Comparison of ENCODE assay signal across 33 cellular contexts in genomic region chr10:70534281-70534680, GRCh38.
"Had no signal": no experiment of that assay in that cellular context is flagged by ENCODE, and none has a peak within 500 bp of the region (broad histone marks: within the 10 kb centered on the region; RNA-seq: fewer than 3 reads in every experiment).

No MANE protein-coding gene starts in this region.

- H3K4me1 Mint-ChIP-seq: activated CD4-positive, alpha-beta memory T cell treated with anti-CD3 and anti-CD28 coated beads, Interleukin-2, amount 10 ng/mL, durations not matched to agents 7 days and 5 days; activated CD4-positive, alpha-beta T cell treated with anti-CD3 and anti-CD28 coated beads, Interleukin-2, amount 10 ng/mL, durations not matched to agents 7 days and 5 days; activated naive CD4-positive, alpha-beta T cell treated with anti-CD3 and anti-CD28 coated beads, Interleukin-2, amount 10 ng/mL, durations not matched to agents 7 days and 5 days; central memory CD8-positive, alpha-beta T cell had no signal

- H3K36me3 ChIP-seq: breast epithelium, cardiac muscle cell, gastrocnemius medialis had no signal

- H3K27ac ChIP-seq: ascending aorta, breast epithelium, cardiac muscle cell, foreskin keratinocyte, gastrocnemius medialis, heart left ventricle, VCaP had no signal

- DNase-seq: activated CD4-positive, alpha-beta memory T cell treated with anti-CD3 and anti-CD28 coated beads, Interleukin-2, amount 10 ng/mL, durations not matched to agents 7 days and 5 days; activated CD4-positive, alpha-beta T cell treated with anti-CD3 and anti-CD28 coated beads for 1 hour; activated CD4-positive, alpha-beta T cell treated with anti-CD3 and anti-CD28 coated beads for 4 hours; activated CD4-positive, alpha-beta T cell treated with anti-CD3 and anti-CD28 coated beads, Interleukin-2, amount 10 ng/mL, durations not matched to agents 7 days and 5 days; activated CD4-positive, alpha-beta T cell treated with anti-CD3 and anti-CD28 coated beads, Interleukin-2, amount 50 U/mL, for 4 hours; activated CD8-positive, alpha-beta memory T cell treated with anti-CD3 and anti-CD28 coated beads, Interleukin-2, amount 50 U/mL, for 48 hours; activated gamma-delta T cell; activated naive CD4-positive, alpha-beta T cell; activated naive CD4-positive, alpha-beta T cell treated with anti-CD3 and anti-CD28 coated beads, Interleukin-2, amount 10 ng/mL, durations not matched to agents 7 days and 5 days; activated naive CD8-positive, alpha-beta T cell treated with anti-CD3 and anti-CD28 coated beads, Interleukin-2, amount 10 ng/mL, durations not matched to agents 7 days and 5 days; activated T-cell treated with anti-CD3 and anti-CD28 coated beads for 4 hours; activated T-cell treated with anti-CD3 and anti-CD28 coated beads, Interleukin-2, amount 50 U/mL, for 24 hours; activated T-cell treated with anti-CD3 and anti-CD28 coated beads, Interleukin-2, amount 50 U/mL, for 72 hours; effector CD8-positive, alpha-beta T cell; foreskin keratinocyte; gastrocnemius medialis; glutamatergic neuron; heart left ventricle; T-cell; T-helper 9 cell had no signal

- H3K9me3 Mint-ChIP-seq: activated CD4-positive, alpha-beta memory T cell treated with anti-CD3 and anti-CD28 coated beads, Interleukin-2, amount 10 ng/mL, durations not matched to agents 7 days and 5 days; activated CD4-positive, alpha-beta T cell treated with anti-CD3 and anti-CD28 coated beads, Interleukin-2, amount 10 ng/mL, durations not matched to agents 7 days and 5 days; activated naive CD4-positive, alpha-beta T cell treated with anti-CD3 and anti-CD28 coated beads, Interleukin-2, amount 10 ng/mL, durations not matched to agents 7 days and 5 days; activated naive CD4-positive, alpha-beta T cell treated with anti-CD3 and anti-CD28 coated beads, Interleukin-2, amount 50 U/mL, for 72 hours; activated naive CD8-positive, alpha-beta T cell treated with anti-CD3 and anti-CD28 coated beads, Interleukin-2, amount 10 ng/mL, durations not matched to agents 7 days and 5 days; activated T-cell treated with anti-CD3 and anti-CD28 coated beads, Interleukin-2, amount 50 U/mL, for 24 hours; activated T-cell treated with anti-CD3 and anti-CD28 coated beads, Interleukin-2, amount 50 U/mL, for 72 hours; brain; central memory CD8-positive, alpha-beta T cell; T-cell; T-helper 1 cell treated with Interleukin-12 subunit alpha and Interleukin-12 subunit beta and Interleukin-4 antibody, amounts not matched to agents 30 μg/mL and 1 μg/mL, for 36 hours; WTC11 had no signal

- H3K27me3 ChIP-seq: ascending aorta, breast epithelium, cardiac muscle cell, gastrocnemius medialis, heart left ventricle had no signal

- H3K27ac Mint-ChIP-seq: activated CD4-positive, alpha-beta memory T cell treated with anti-CD3 and anti-CD28 coated beads, Interleukin-2, amount 10 ng/mL, durations not matched to agents 7 days and 5 days; activated CD4-positive, alpha-beta T cell treated with anti-CD3 and anti-CD28 coated beads, Interleukin-2, amount 10 ng/mL, durations not matched to agents 7 days and 5 days; activated naive CD4-positive, alpha-beta T cell treated with anti-CD3 and anti-CD28 coated beads, Interleukin-2, amount 10 ng/mL, durations not matched to agents 7 days and 5 days; activated naive CD4-positive, alpha-beta T cell treated with anti-CD3 and anti-CD28 coated beads, Interleukin-2, amount 50 U/mL, for 72 hours; activated naive CD8-positive, alpha-beta T cell treated with anti-CD3 and anti-CD28 coated beads, Interleukin-2, amount 10 ng/mL, durations not matched to agents 7 days and 5 days; activated T-cell treated with anti-CD3 and anti-CD28 coated beads, Interleukin-2, amount 50 U/mL, for 24 hours; activated T-cell treated with anti-CD3 and anti-CD28 coated beads, Interleukin-2, amount 50 U/mL, for 72 hours; T-cell; T-helper 1 cell treated with Interleukin-12 subunit alpha and Interleukin-12 subunit beta and Interleukin-4 antibody, amounts not matched to agents 30 μg/mL and 1 μg/mL, for 36 hours had no signal

- H3K4me3 ChIP-seq: ascending aorta, breast epithelium, cardiac muscle cell, gastrocnemius medialis, heart left ventricle had no signal

- H3K9me3 ChIP-seq: ascending aorta, breast epithelium, gastrocnemius medialis, heart left ventricle had no signal

- H3K4me3 Mint-ChIP-seq: activated CD4-positive, alpha-beta memory T cell treated with anti-CD3 and anti-CD28 coated beads, Interleukin-2, amount 10 ng/mL, durations not matched to agents 7 days and 5 days; activated CD4-positive, alpha-beta T cell treated with anti-CD3 and anti-CD28 coated beads, Interleukin-2, amount 10 ng/mL, durations not matched to agents 7 days and 5 days; activated naive CD4-positive, alpha-beta T cell treated with anti-CD3 and anti-CD28 coated beads, Interleukin-2, amount 10 ng/mL, durations not matched to agents 7 days and 5 days; activated naive CD8-positive, alpha-beta T cell treated with anti-CD3 and anti-CD28 coated beads, Interleukin-2, amount 10 ng/mL, durations not matched to agents 7 days and 5 days; activated T-cell treated with anti-CD3 and anti-CD28 coated beads, Interleukin-2, amount 50 U/mL, for 24 hours; activated T-cell treated with anti-CD3 and anti-CD28 coated beads, Interleukin-2, amount 50 U/mL, for 72 hours; brain; central memory CD8-positive, alpha-beta T cell; T-cell; T-helper 1 cell treated with Interleukin-12 subunit alpha and Interleukin-12 subunit beta and Interleukin-4 antibody, amounts not matched to agents 30 μg/mL and 1 μg/mL, for 36 hours; WTC11 had no signal

- FAIRE-seq: colon, endometrium, TTC549 had no signal

- H3K4me1 ChIP-seq: ascending aorta, breast epithelium, foreskin keratinocyte, gastrocnemius medialis, heart left ventricle had no signal

- H3K36me3 Mint-ChIP-seq: activated naive CD4-positive, alpha-beta T cell treated with anti-CD3 and anti-CD28 coated beads, Interleukin-2, amount 10 ng/mL, durations not matched to agents 7 days and 5 days; activated naive CD4-positive, alpha-beta T cell treated with anti-CD3 and anti-CD28 coated beads, Interleukin-2, amount 50 U/mL, for 72 hours; activated naive CD8-positive, alpha-beta T cell treated with anti-CD3 and anti-CD28 coated beads, Interleukin-2, amount 10 ng/mL, durations not matched to agents 7 days and 5 days; brain; T-cell had no signal

- H3K27me3 Mint-ChIP-seq: activated CD4-positive, alpha-beta memory T cell treated with anti-CD3 and anti-CD28 coated beads, Interleukin-2, amount 10 ng/mL, durations not matched to agents 7 days and 5 days; activated CD4-positive, alpha-beta T cell treated with anti-CD3 and anti-CD28 coated beads, Interleukin-2, amount 10 ng/mL, durations not matched to agents 7 days and 5 days; activated naive CD8-positive, alpha-beta T cell treated with anti-CD3 and anti-CD28 coated beads, Interleukin-2, amount 10 ng/mL, durations not matched to agents 7 days and 5 days; activated T-cell treated with anti-CD3 and anti-CD28 coated beads, Interleukin-2, amount 50 U/mL, for 24 hours; brain; central memory CD8-positive, alpha-beta T cell; T-cell had no signal

- ATAC-seq: activated naive CD4-positive, alpha-beta T cell treated with anti-CD3 and anti-CD28 coated beads, Interleukin-2, amount 50 U/mL, for 72 hours; activated T-cell treated with anti-CD3 and anti-CD28 coated beads, Interleukin-2, amount 50 U/mL, for 72 hours; esophagus mucosa; foreskin keratinocyte; gastrocnemius medialis; heart left ventricle; T-cell; WTC11 had no signal
